7 cellular contexts compared by ENCODE assay signal in the genomic region with DNA sequence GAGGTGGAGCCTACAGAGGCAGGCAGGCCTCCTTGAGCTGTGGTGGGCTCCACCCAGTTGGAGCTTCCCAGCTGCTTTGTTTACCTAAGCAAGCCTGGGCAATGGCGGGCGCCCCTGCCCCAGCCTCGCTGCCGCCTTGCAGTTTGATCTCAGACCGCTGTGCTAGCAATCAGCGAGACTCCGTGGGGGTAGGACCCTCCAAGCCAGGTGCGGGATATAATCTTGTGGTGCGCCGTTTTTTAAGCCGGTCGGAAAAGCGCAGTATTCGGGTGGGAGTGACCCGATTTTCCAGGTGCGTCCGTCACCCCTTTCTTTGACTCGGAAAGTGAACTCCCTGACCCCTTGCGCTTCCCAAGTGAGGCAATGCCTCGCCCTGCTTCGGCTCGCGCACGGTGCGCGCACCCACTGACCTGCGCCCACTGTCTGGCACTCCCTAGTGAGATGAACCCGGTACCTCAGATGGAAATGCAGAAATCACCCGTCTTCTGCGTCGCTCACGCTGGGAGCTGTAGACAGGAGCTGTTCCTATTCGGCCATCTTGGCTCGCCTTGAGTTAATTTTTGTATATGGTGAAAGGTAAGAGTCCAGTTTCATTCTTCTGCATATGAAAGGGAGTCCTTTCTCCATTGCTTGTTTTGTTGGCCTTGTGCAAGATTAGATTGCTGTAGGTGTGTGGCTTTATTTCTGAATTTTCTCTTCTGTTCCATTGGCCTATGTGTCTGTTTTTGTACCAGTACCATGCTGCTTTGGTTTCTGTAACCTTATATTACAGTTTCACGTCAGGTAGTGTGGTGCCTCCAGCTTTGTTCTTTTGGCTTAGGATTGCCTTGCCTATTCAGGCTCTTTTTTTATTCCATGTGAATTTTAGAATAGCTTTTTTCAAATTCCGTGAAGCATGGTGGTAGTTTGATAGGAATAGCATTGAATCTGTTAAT.
DNase-seq lines count a peak whose midpoint lies in the region; ATAC-seq, FAIRE-seq and TF ChIP-seq lines count a peak whose summit lies in the region.
"Not testable (repeated sequence)": the region's sequence is repeated elsewhere in the genome, so short reads cannot be mapped to it uniquely, and the experiment has no call there.

No MANE protein-coding gene starts in this region.

- BruUV-seq in K562 (replicated peaks; lab: Mats Ljungman, UMichigan), result TSS peak; percentile 68
- BruUV-seq in HepG2 (replicated peaks; lab: Mats Ljungman, UMichigan), result not testable (repeated sequence)

- CTCF ChIA-PET in HEK293 (lab: Yijun Ruan, JAX), result interaction anchor here (2.5 kb wide), 1 partner anchor 12 kb away, joined by 9 read pairs; no protein-coding TSS in a partner anchor
- CTCF ChIA-PET in K562 (lab: Yijun Ruan, JAX; ENCODE audit: low intra/inter-chr PET ratio); HepG2 (lab: Yijun Ruan, JAX; ENCODE audit: low intra/inter-chr PET ratio, low total read pairs): not testable (repeated sequence)

- H3K4me1 Mint-ChIP-seq in progenitor cell of endocrine pancreas (ENCODE audit: low read depth), result not testable (repeated sequence)

- not testable (repeated sequence) for H3K4me2 ChIP-seq in K562 (ENCODE audit: insufficient read depth, low read length)
- peak overlapping the region; percentile 79 for H3K4me2 ChIP-seq in HepG2 (ENCODE audit: low read depth, low read length)

- TF ChIP-seq POLR2A in K562 (conservative IDR thresholded peaks at IDR 0.05); HepG2 (IDR thresholded peaks at IDR 0.05; ENCODE audit: insufficient read depth in 1 of 2, low read depth in 2 of 2, low read length in 2 of 2): not testable (repeated sequence)

- in situ Hi-C loops in K562 (cut with MboI); HepG2 (cut with HindIII; ENCODE audit: extremely low pct_ligation_motif_present, low pct_unique_long_range_greater_than_20kb): not testable (repeated sequence)

- not testable (repeated sequence) for H3K9me1 ChIP-seq in K562 (ENCODE audit: control insufficient read depth, insufficient read depth, low read length)

- H4K20me1 ChIP-seq in K562 (replicated peaks; ENCODE audit: control insufficient read depth, insufficient read depth, low read length); HepG2 (ENCODE audit: insufficient read depth, low read length): not testable (repeated sequence)

- FAIRE-seq in K562 (lab: Jason Lieb, UNC), result not testable (repeated sequence)
- FAIRE-seq in HepG2 (lab: Jason Lieb, UNC), result peak; percentile 39

- not testable (repeated sequence) for H3K36me3 Mint-ChIP-seq in progenitor cell of endocrine pancreas (ENCODE audit: insufficient read depth)

- WGBS in K562 (ENCODE audit: insufficient coverage, low coverage, missing lambda C conversion rate), result 68% methylated on average over 23 of the region's 36 CpGs
- WGBS in HepG2 (ENCODE audit: low lambda C conversion rate), result under 1% methylated on average over 26 of the region's 36 CpGs

- H3K9me3 ChIP-seq in HEK293 (ENCODE audit: control insufficient read depth, insufficient read depth, low read depth, low read length); K562 (replicated peaks; ENCODE audit: control insufficient read depth, insufficient read depth, low read depth, low read length); HepG2 (ENCODE audit: low read length): not testable (repeated sequence)

- ATAC-seq in K562, result not testable (repeated sequence)
- peak; percentile 91 for ATAC-seq in HepG2

- H3K27me3 Mint-ChIP-seq in progenitor cell of endocrine pancreas, result not testable (repeated sequence)

- not testable (repeated sequence) for H3K27ac ChIP-seq in HEK293 (ENCODE audit: extremely low read depth, low read depth, low read length); K562 (ENCODE audit: extremely low read depth, low read depth, low read length)
- peak overlapping the region; percentile 72 for H3K27ac ChIP-seq in HepG2 (ENCODE audit: extremely low read length, insufficient read depth, low read length)

- not testable (repeated sequence) for TF ChIP-seq CTCF in HEK293 (tag by site-specific recombination; IDR thresholded peaks at IDR 0.05); K562 (IDR thresholded peaks at IDR 0.05 in 2 of 3, conservative IDR thresholded peaks at IDR 0.05 in 1 of 3; ENCODE audit: insufficient read depth in 2 of 3, low read depth in 1 of 3, low read length in 3 of 3); HepG2 (CRISPR knock-in tag; IDR thresholded peaks at IDR 0.05); progenitor cell of endocrine pancreas (IDR thresholded peaks at IDR 0.05; ENCODE audit: unreplicated experiment)

- POLR2A ChIA-PET in HEK293 (lab: Yijun Ruan, JAX), result not testable (repeated sequence)
- POLR2A ChIA-PET in K562 (lab: Yijun Ruan, JAX), result interaction anchor here (1.3 kb wide), 1 partner anchor 12 kb away, joined by 4 read pairs; no protein-coding TSS in a partner anchor
- POLR2A ChIA-PET in HepG2 (lab: Yijun Ruan, JAX), result interaction anchor here (1.2 to 2.4 kb wide), 5 partner anchors 10 to 1013 kb away, joined by 4 to 15 read pairs (median 10); partner anchors contain the start of genes BLZF1 and NME7

- H3K27me3 ChIP-seq in K562 (ENCODE audit: control insufficient read depth in 2 of 2, insufficient read depth in 2 of 2, low read length in 2 of 2); HepG2 (ENCODE audit: control insufficient read depth in 1 of 2, insufficient read depth in 2 of 2, low read length in 2 of 2): not testable (repeated sequence)

- intact Hi-C loops in K562 (cut with micrococcal nuclease); HepG2 (cut with micrococcal nuclease; ENCODE audit: unreplicated experiment): not testable (repeated sequence)

- H3K4me1 ChIP-seq in HEK293 (ENCODE audit: control insufficient read depth, insufficient read depth, low read length); K562 (replicated peaks in 1 of 2; ENCODE audit: control insufficient read depth in 2 of 2, insufficient read depth in 2 of 2, low read length in 2 of 2); HepG2 (ENCODE audit: insufficient read depth, low read length): not testable (repeated sequence)

- H3K9ac ChIP-seq in K562 (ENCODE audit: insufficient read depth in 1 of 2, low read depth in 2 of 2, low read length in 2 of 2), result not testable (repeated sequence)
- H3K9ac ChIP-seq in HepG2 (ENCODE audit: insufficient read depth, low read depth, low read length), result peak overlapping the region; percentile 77

- not testable (repeated sequence) for H3K9me3 Mint-ChIP-seq in progenitor cell of endocrine pancreas (ENCODE audit: low read depth)

- peak overlapping the region; percentile 88 for H3K27ac Mint-ChIP-seq in progenitor cell of endocrine pancreas

- not testable (repeated sequence) for H3K4me3 ChIP-seq in HEK293 (ENCODE audit: low read depth, low read length)
- H3K4me3 ChIP-seq in K562 (0 out of 2 replicates have a peak overlapping the region, but pooled peaks have one; percentile 4), HepG2 (replicated peaks in 1 of 3; ENCODE audit: insufficient read depth in 1 of 3, low read depth in 2 of 3, low read length in 3 of 3) (peak overlapping the region; percentile 79 to 89 (median 81))

- not testable (repeated sequence) for H3K36me3 ChIP-seq in HEK293 (ENCODE audit: control insufficient read depth in 2 of 2, insufficient read depth in 1 of 2, low read length in 2 of 2); K562 (ENCODE audit: control insufficient read depth, insufficient read depth, low read length); HepG2 (replicated peaks in 1 of 2; ENCODE audit: control insufficient read depth in 1 of 2, insufficient read depth in 2 of 2, low read length in 2 of 2)

- H2AFZ ChIP-seq in K562 (ENCODE audit: low read depth, low read length) (peak overlapping the region; percentile 38), HepG2 (ENCODE audit: low read length) (peak overlapping the region; percentile 90)

- TF ChIP-seq RAD21 in K562 (CRISPR knock-in tag; conservative IDR thresholded peaks at IDR 0.05 in 1 of 2, IDR thresholded peaks at IDR 0.05 in 1 of 2), result not testable (repeated sequence)
- peak; percentile 25; the same call in 1 of the 2 replicates for TF ChIP-seq RAD21 in HepG2 (CRISPR knock-in tag; IDR thresholded peaks at IDR 0.05)

- not testable (repeated sequence) for H3K79me2 ChIP-seq in K562 (ENCODE audit: control insufficient read depth, insufficient read depth, low read length)
- peaks cover 37% of the 10 kb centered on the region for H3K79me2 ChIP-seq in HepG2 (ENCODE audit: insufficient read depth, low read length)

- TF ChIP-seq EP300 in K562 (IDR thresholded peaks at IDR 0.05; ENCODE audit: low read length); HepG2 (IDR thresholded peaks at IDR 0.05; ENCODE audit: low read depth in 2 of 2, low read length in 2 of 2); HepG2 (CRISPR knock-in tag; IDR thresholded peaks at IDR 0.05; ENCODE audit: borderline replicate concordance): not testable (repeated sequence)

- peak overlapping the region; percentile 74 for H3K4me3 Mint-ChIP-seq in progenitor cell of endocrine pancreas (ENCODE audit: low read depth)

- DNase-seq in NCI-H1930 (lab: John Stamatoyannopoulos, UW), result peak; percentile 1 to 11
- peak; percentile 27 for DNase-seq in NCI-H2227 treated with DMSO at 0.1 percent for 48 hours (lab: John Stamatoyannopoulos, UW)
- DNase-seq in NCI-H748 treated with DMSO at 0.1 percent for 48 hours (lab: John Stamatoyannopoulos, UW), result peak; percentile 34
- not testable (repeated sequence) for DNase-seq in K562 (ENCODE audit: extremely low read depth in 1 of 4, low spot score in 3 of 4); progenitor cell of endocrine pancreas (ENCODE audit: low spot score, unreplicated experiment)
- peak; percentile 20 for DNase-seq in HepG2 (ENCODE audit: low spot score)

TF ChIP-seq in HEK293, 187 proteins besides CTCF, POLR2A, EP300 and RAD21 (continues in another document):
- TF ChIP-seq PRDM1 (tag by site-specific recombination; IDR thresholded peaks at IDR 0.05), result peak; percentile 79
- 0 out of 2 replicates have a peak, but pooled peaks have one; percentile 56 for TF ChIP-seq ZNF501 (tag by site-specific recombination; IDR thresholded peaks at IDR 0.05)

TF ChIP-seq in K562, 482 proteins besides CTCF, POLR2A, EP300 and RAD21:
- TF ChIP-seq FOXA3 (CRISPR knock-in tag; conservative IDR thresholded peaks at IDR 0.05 in 1 of 2, IDR thresholded peaks at IDR 0.05 in 1 of 2), result peak in 1 of 2 experiments; percentile 56; a peak in 2 of 4 replicates
TF ChIP-seq in K562: peak in this region for 1; not testable (repeated sequence) for 481.
